Comparison of ENCODE assay signal across 23 cellular contexts in genomic region chr20:31945319-31945718, GRCh38. TPM values are rescaled to one million over a fixed set of nuclear protein-coding genes. Genes with fewer than 3 reads are reported as not detected.
DNase-seq lines count a peak whose midpoint lies in the region; ATAC-seq, FAIRE-seq and TF ChIP-seq lines count a peak whose summit lies in the region.
"Had no signal": no experiment of that assay in that cellular context is flagged by ENCODE, and none has a peak within 500 bp of the region (broad histone marks: within the 10 kb centered on the region; RNA-seq: fewer than 3 reads in every experiment).

No MANE protein-coding gene starts in this region.

- BruUV-seq in HepG2 (replicated peaks; lab: Mats Ljungman, UMichigan), result no TSS peak

- TF ChIP-seq RAD21 in HepG2 (CRISPR knock-in tag; IDR thresholded peaks at IDR 0.05), result no peak

- CTCF ChIA-PET in HepG2 (lab: Yijun Ruan, JAX; ENCODE audit: low intra/inter-chr PET ratio, low total read pairs), result no interaction called here

- no peak overlapping the region for H3K9ac ChIP-seq in HepG2 (ENCODE audit: insufficient read depth, low read depth, low read length)
- no peak overlapping the region for H3K9ac ChIP-seq in parathyroid adenoma
- H3K9ac ChIP-seq: BLaER1, GM23248 had no signal

- ATAC-seq in HepG2, result no peak; the same call in 2 of the 3 replicates
- ATAC-seq in right lobe of liver, result no peak
- ATAC-seq in stimulated activated naive CD8-positive, alpha-beta T cell treated with anti-CD3 and anti-CD28 coated beads, Interleukin-15, Interleukin-2, amounts not matched to agents 100 U/mL and 50 U/mL, for 24 hours, result no peak
- no peak for ATAC-seq in HG02870 (IDR thresholded peaks at IDR 0.05; ENCODE audit: unreplicated experiment)
- ATAC-seq: CD8-positive, alpha-beta T cell had no signal

- no peaks in the 10 kb centered on the region for H3K27me3 ChIP-seq in HepG2 (ENCODE audit: control insufficient read depth in 1 of 2, insufficient read depth in 2 of 2, low read length in 2 of 2)
- H3K27me3 ChIP-seq in right lobe of liver, result no peaks in the 10 kb centered on the region
- H3K27me3 ChIP-seq in parathyroid adenoma (ENCODE audit: control insufficient read depth, insufficient read depth, low read length), result no peaks in the 10 kb centered on the region
- H3K27me3 ChIP-seq: BLaER1 had no signal

- no peak overlapping the region for H2AFZ ChIP-seq in HepG2 (ENCODE audit: low read length)
- no peak overlapping the region for H2AFZ ChIP-seq in parathyroid adenoma
- H2AFZ ChIP-seq: GM23248 had no signal

- no peak for FAIRE-seq in HepG2 (lab: Jason Lieb, UNC)
- FAIRE-seq: D721Med, G401.6, GM12892, GM18507 had no signal

- no peak overlapping the region for H3K4me3 ChIP-seq in HepG2 (replicated peaks in 1 of 3; ENCODE audit: insufficient read depth in 1 of 3, low read depth in 2 of 3, low read length in 3 of 3)
- no peak overlapping the region for H3K4me3 ChIP-seq in right lobe of liver
- no peak overlapping the region for H3K4me3 ChIP-seq in parathyroid adenoma (ENCODE audit: low read depth, low read length)
- H3K4me3 ChIP-seq: BLaER1, GM23248, HAP-1 had no signal

- in situ Hi-C loops in HepG2 (cut with HindIII; ENCODE audit: extremely low pct_ligation_motif_present, low pct_unique_long_range_greater_than_20kb), result no loop called here

- H3K79me2 ChIP-seq in HepG2 (ENCODE audit: insufficient read depth, low read length), result peaks cover 15% of the 10 kb centered on the region
- peaks cover 7% of the 10 kb centered on the region for H3K79me2 ChIP-seq in parathyroid adenoma

- H3K9me3 ChIP-seq in HepG2 (ENCODE audit: low read length) (no peaks in the 10 kb centered on the region), right lobe of liver (no peaks in the 10 kb centered on the region), parathyroid adenoma (ENCODE audit: control insufficient read depth, low read length) (no peaks in the 10 kb centered on the region)
- H3K9me3 ChIP-seq: HAP-1 had no signal

- 93% methylated on average over 4 of the region's 4 CpGs for WGBS in HepG2 (ENCODE audit: low lambda C conversion rate)
- WGBS in right lobe of liver (ENCODE audit: insufficient coverage, low coverage, low lambda C conversion rate, missing lambda C conversion rate), result 77% methylated on average over 2 of the region's 4 CpGs

- no peak for TF ChIP-seq CTCF in HepG2 (CRISPR knock-in tag; IDR thresholded peaks at IDR 0.05)
- TF ChIP-seq CTCF in right lobe of liver (IDR thresholded peaks at IDR 0.05), result no peak
- no peak for TF ChIP-seq CTCF in VCaP (conservative IDR thresholded peaks at IDR 0.05)
- TF ChIP-seq CTCF in parathyroid adenoma (IDR thresholded peaks at IDR 0.05), result no peak

- no peak for DNase-seq in HepG2 (ENCODE audit: low spot score)
- no peak for DNase-seq in right lobe of liver
- DNase-seq in stimulated activated naive CD8-positive, alpha-beta T cell treated with anti-CD3 and anti-CD28 coated beads, Interleukin-15, Interleukin-2, amounts not matched to agents 100 U/mL and 50 U/mL, for 24 hours, result no peak
- DNase-seq in D341Med (ENCODE audit: low spot score), result no peak
- no peak for DNase-seq in cerebellar nuclear complex (lab: John Stamatoyannopoulos, UW)
- DNase-seq: 8988T; CD8-positive, alpha-beta T cell; IMR-90 had no signal

- H3K27ac ChIP-seq in HepG2 (ENCODE audit: extremely low read length, insufficient read depth, low read length), result no peak overlapping the region
- no peak overlapping the region for H3K27ac ChIP-seq in right lobe of liver
- H3K27ac ChIP-seq in VCaP, result peak overlapping the region; percentile 82; the same call in 1 of the 2 replicates
- H3K27ac ChIP-seq in parathyroid adenoma, result peak overlapping the region; percentile 100
- H3K27ac ChIP-seq: BLaER1, GM23248, HL-60 had no signal

- peaks cover 5% of the 10 kb centered on the region; the same call in 1 of the 2 replicates for H4K20me1 ChIP-seq in HepG2 (ENCODE audit: insufficient read depth, low read length)

- peaks cover 50 to 71% of the 10 kb centered on the region in 2 experiments for H3K36me3 ChIP-seq in HepG2 (replicated peaks in 1 of 2; ENCODE audit: control insufficient read depth in 1 of 2, insufficient read depth in 2 of 2, low read length in 2 of 2)
- H3K36me3 ChIP-seq in right lobe of liver, result peaks cover 4 to 40% (median 26%) of the 10 kb centered on the region in 4 donors
- no peaks in the 10 kb centered on the region for H3K36me3 ChIP-seq in parathyroid adenoma (ENCODE audit: control insufficient read depth, insufficient read depth, low read length)

- TF ChIP-seq EP300 in HepG2 (IDR thresholded peaks at IDR 0.05; ENCODE audit: low read depth in 2 of 2, low read length in 2 of 2) (no peak), HepG2 (CRISPR knock-in tag; IDR thresholded peaks at IDR 0.05; ENCODE audit: borderline replicate concordance) (no peak)

- POLR2A ChIA-PET in HepG2 (lab: Yijun Ruan, JAX), result no interaction called here

- intact Hi-C loops in HepG2 (cut with micrococcal nuclease; ENCODE audit: unreplicated experiment) (no loop called here), right lobe of liver (cut with DNase I) (no loop called here)

- no peak for TF ChIP-seq POLR2A in HepG2 (IDR thresholded peaks at IDR 0.05; ENCODE audit: insufficient read depth in 1 of 2, low read depth in 2 of 2, low read length in 2 of 2)
- no peak for TF ChIP-seq POLR2A in right lobe of liver (IDR thresholded peaks at IDR 0.05)

- H3K4me1 ChIP-seq in HepG2 (ENCODE audit: insufficient read depth, low read length) (peaks cover 7% of the 10 kb centered on the region), right lobe of liver (peaks cover 0 to 3% (median 0%) of the 10 kb centered on the region in 4 donors), parathyroid adenoma (peaks cover 88% of the 10 kb centered on the region)
- H3K4me1 ChIP-seq: HAP-1 had no signal

- H3K4me2 ChIP-seq in HepG2 (ENCODE audit: low read depth, low read length) (no peak overlapping the region), parathyroid adenoma (ENCODE audit: low read length) (peak overlapping the region; percentile 48)
- H3K4me2 ChIP-seq: BLaER1 had no signal

TF ChIP-seq in HepG2, 621 proteins besides CTCF, POLR2A, EP300 and RAD21:
- TF ChIP-seq MEIS2 (CRISPR knock-in tag; IDR thresholded peaks at IDR 0.05) (no peak), RBM22 (optimal IDR thresholded peaks at IDR 0.05; ENCODE audit: low read length) (peak; percentile 44)

RNA-seq across cellular contexts. Expression of gene PDRG1, which starts 6.5 kb away (rescaled TPM):
- total RNA-seq in HepG2 (2016; rRNA removed; fragmentation: Illumina TruSeq; extraction: Trizol) (16.6 and 22.1 TPM in 2 replicates), right lobe of liver (1 to 10 TPM; 4.5 to 6.6 (median 4.9) TPM)
- total RNA-seq in HepG2 (2016; cell fraction: cytosol; rRNA removed; fragmentation: Illumina TruSeq; extraction: Trizol; ENCODE audit: low read depth), result 5.1 and 5.7 TPM in 2 replicates
- 16.1 and 23.7 TPM in 2 replicates for total RNA-seq in HepG2 (2016; cell fraction: insoluble cytoplasmic fraction; rRNA removed; fragmentation: Illumina TruSeq; extraction: Trizol)
- total RNA-seq in HepG2 (2016; cell fraction: membrane; rRNA removed; fragmentation: Illumina TruSeq; extraction: Trizol), result 12.0 and 13.1 TPM in 2 replicates
- 8.3 and 9.7 TPM in 2 replicates for total RNA-seq in HepG2 (2016; cell fraction: nucleus; rRNA removed; fragmentation: Illumina TruSeq; extraction: Trizol)
- polyA plus RNA-seq in HepG2 (2011; rRNA removed), result 18.0 and 20.2 TPM in 2 replicates
- polyA plus RNA-seq in HepG2 (2011; cell fraction: cytosol; rRNA removed), result 19.4 and 20.2 TPM in 2 replicates
- polyA plus RNA-seq in HepG2 (2011; cell fraction: nucleus; rRNA removed), result 11.2 and 13.9 TPM in 2 replicates
- 15.0 and 15.5 TPM in 2 replicates for polyA plus RNA-seq in HepG2 (2012)
- 6.4 and 6.6 TPM in 2 replicates for polyA plus RNA-seq in HepG2 (2016; cell fraction: cytosol; fragmentation: Illumina TruSeq; extraction: Trizol; ENCODE audit: low read depth)
- polyA plus RNA-seq in HepG2 (2016; cell fraction: insoluble cytoplasmic fraction; fragmentation: Illumina TruSeq; extraction: Trizol; ENCODE audit: low read depth), result 34.8 and 36.2 TPM in 2 replicates
- 11.1 and 11.7 TPM in 2 replicates for polyA plus RNA-seq in HepG2 (2016; cell fraction: membrane; fragmentation: Illumina TruSeq; extraction: Trizol; ENCODE audit: low read depth)
- polyA plus RNA-seq in HepG2 (2016; cell fraction: nucleus; fragmentation: Illumina TruSeq; extraction: Trizol; ENCODE audit: insufficient read depth, low read depth), result 20.9 and 21.7 TPM in 2 replicates
- polyA minus RNA-seq in HepG2 (2011; rRNA and poly(A)+ RNA removed; ENCODE audit: low replicate concordance), result 3.7 and 8.1 TPM in 2 replicates
- polyA minus RNA-seq in HepG2 (2011; cell fraction: cytosol; rRNA and poly(A)+ RNA removed), result 3.5 and 4.6 TPM in 2 replicates
- 5.8 and 6.6 TPM in 2 replicates for polyA minus RNA-seq in HepG2 (2011; cell fraction: nucleus; rRNA and poly(A)+ RNA removed)

RNA-seq across cellular contexts. Expression of gene XKR7, which starts 22.6 kb away (rescaled TPM):
- total RNA-seq in HepG2 (2016; rRNA removed; fragmentation: Illumina TruSeq; extraction: Trizol) (not detected in 2 replicates), right lobe of liver (not detected)
- total RNA-seq in HepG2 (2016; cell fraction: cytosol; rRNA removed; fragmentation: Illumina TruSeq; extraction: Trizol; ENCODE audit: low read depth), result not detected in 2 replicates
- total RNA-seq in HepG2 (2016; cell fraction: insoluble cytoplasmic fraction; rRNA removed; fragmentation: Illumina TruSeq; extraction: Trizol), result not detected in 2 replicates
- total RNA-seq in HepG2 (2016; cell fraction: membrane; rRNA removed; fragmentation: Illumina TruSeq; extraction: Trizol), result not detected in 2 replicates
- not detected in 2 replicates for total RNA-seq in HepG2 (2016; cell fraction: nucleus; rRNA removed; fragmentation: Illumina TruSeq; extraction: Trizol)
- polyA plus RNA-seq in HepG2 (2011; rRNA removed), result not detected in 2 replicates
- not detected in 2 replicates for polyA plus RNA-seq in HepG2 (2011; cell fraction: cytosol; rRNA removed)
- polyA plus RNA-seq in HepG2 (2011; cell fraction: nucleus; rRNA removed), result not detected in 2 replicates
- polyA plus RNA-seq in HepG2 (2012), result not detected in 2 replicates
- not detected in 2 replicates for polyA plus RNA-seq in HepG2 (2016; cell fraction: cytosol; fragmentation: Illumina TruSeq; extraction: Trizol; ENCODE audit: low read depth)
- polyA plus RNA-seq in HepG2 (2016; cell fraction: insoluble cytoplasmic fraction; fragmentation: Illumina TruSeq; extraction: Trizol; ENCODE audit: low read depth), result not detected in 2 replicates
- not detected in 2 replicates for polyA plus RNA-seq in HepG2 (2016; cell fraction: membrane; fragmentation: Illumina TruSeq; extraction: Trizol; ENCODE audit: low read depth)
- not detected in 2 replicates for polyA plus RNA-seq in HepG2 (2016; cell fraction: nucleus; fragmentation: Illumina TruSeq; extraction: Trizol; ENCODE audit: insufficient read depth, low read depth)
- polyA minus RNA-seq in HepG2 (2011; rRNA and poly(A)+ RNA removed; ENCODE audit: low replicate concordance), result 0.02 TPM in 1 of 2 replicates, not detected in the other
- not detected in 2 replicates for polyA minus RNA-seq in HepG2 (2011; cell fraction: cytosol; rRNA and poly(A)+ RNA removed)
- not detected in 2 replicates for polyA minus RNA-seq in HepG2 (2011; cell fraction: nucleus; rRNA and poly(A)+ RNA removed)
- total RNA-seq: A673; CD8-positive, alpha-beta T cell; GM23248; H4; HT1080; IMR-90 had no signal
- polyA plus RNA-seq: AG04450, GM23248, IMR-90 had no signal

Comparison
In these comparisons a context has a peak if more than half of its experiments do, and no peak if none do; other contexts are left out.
1. H3K27ac ChIP-seq: peak in VCaP (single experiment) and parathyroid adenoma (single experiment); none in HepG2 (single experiment) and right lobe of liver (0 of 3).